In the genomic region with DNA sequence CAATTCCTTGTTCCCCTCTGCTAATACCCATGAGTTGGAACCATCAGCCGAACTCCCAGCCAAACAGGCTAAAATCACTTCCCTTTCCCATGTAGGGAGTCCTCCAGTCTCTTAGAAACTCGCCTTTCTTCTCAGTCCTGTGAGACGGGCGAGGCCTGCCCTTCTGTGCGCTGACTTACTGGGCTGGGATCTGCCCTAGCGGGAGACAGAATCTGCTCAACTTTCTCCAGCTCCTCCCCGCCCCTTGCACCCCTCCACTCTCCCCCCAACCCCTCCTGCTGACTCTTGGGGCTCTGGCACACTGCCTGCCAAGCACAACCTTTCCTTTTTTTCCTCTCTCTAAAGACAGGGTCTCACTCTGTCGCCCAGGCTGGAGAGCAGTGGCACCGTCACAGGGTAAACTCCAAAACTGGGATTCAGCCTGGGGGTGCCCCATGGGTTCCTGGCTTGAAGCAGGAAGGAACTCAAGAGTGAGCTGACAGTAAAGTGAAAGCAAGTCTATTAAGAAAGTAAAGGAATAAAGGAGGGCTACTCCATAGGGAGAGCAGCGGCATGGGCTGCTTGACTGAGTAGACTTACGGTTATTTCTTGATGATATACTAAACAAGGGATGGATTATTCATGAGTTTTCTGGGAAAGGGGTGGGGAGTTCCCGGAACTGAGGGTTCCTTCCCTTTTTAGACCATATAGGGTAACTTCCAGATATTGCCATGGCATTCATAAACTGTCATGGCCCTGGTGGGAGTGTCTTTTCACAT, we compare ENCODE assay signal across 10 cellular contexts. TPM values are rescaled to one million over a fixed set of nuclear protein-coding genes. Genes with fewer than 3 reads are reported as not detected.
A peak's percentile ranks its signal among the peaks of the same experiment; 100 is the strongest.
DNase-seq lines count a peak whose midpoint lies in the region; ATAC-seq and TF ChIP-seq lines count a peak whose summit lies in the region.
"Had no signal": no experiment of that assay in that cellular context is flagged by ENCODE, and none has a peak within 500 bp of the region (broad histone marks: within the 10 kb centered on the region; RNA-seq: fewer than 3 reads in every experiment).

No MANE protein-coding gene starts in this region.

- H3K79me1 ChIP-seq in mesendoderm (ENCODE audit: low read length) = no peaks in the 10 kb centered on the region

- H3K9ac ChIP-seq in mesendoderm (ENCODE audit: low read length) = peak overlapping the region; percentile 20

- no peak overlapping the region for H3K4me3 ChIP-seq in mesendoderm (ENCODE audit: low read length)
- no peak overlapping the region for H3K4me3 ChIP-seq in testis

- no peak overlapping the region for H4K5ac ChIP-seq in mesendoderm (ENCODE audit: low read length)

- no peaks in the 10 kb centered on the region for H3K9me3 ChIP-seq in testis

- H3K23ac ChIP-seq in mesendoderm (ENCODE audit: low read length) = no peak overlapping the region

- no peak overlapping the region for H2BK5ac ChIP-seq in mesendoderm (ENCODE audit: low read length)

- H3K4ac ChIP-seq in mesendoderm (ENCODE audit: low read depth, low read length) = peak overlapping the region; percentile 2

- no peak overlapping the region for H3K4me2 ChIP-seq in mesendoderm (ENCODE audit: low read length)

- H3K18ac ChIP-seq in mesendoderm (ENCODE audit: low read length) = peak overlapping the region; percentile 85

- H2BK120ac ChIP-seq in mesendoderm (ENCODE audit: low read depth, low read length) = peak overlapping the region; percentile 10

- TF ChIP-seq POLR2A in testis (IDR thresholded peaks at IDR 0.05) = no peak

- H3K27ac ChIP-seq in mesendoderm (ENCODE audit: low read depth, low read length) (peak overlapping the region; percentile 41), testis (peak overlapping the region; percentile 79 to 84)

- no CpG with 5 or more reads among the region's 12 CpGs for WGBS in mesendoderm (ENCODE audit: extremely low coverage, insufficient coverage, low lambda C conversion rate)
- WGBS in testis, 2 donors = 39 to 49% methylated on average over 12 of the region's 12 CpGs

- H3K36me3 ChIP-seq in mesendoderm (ENCODE audit: control insufficient read depth, insufficient read depth, low read length) (no peaks in the 10 kb centered on the region), testis (ENCODE audit: low read depth, missing control alignments) (no peaks in the 10 kb centered on the region)

- H3K27me3 ChIP-seq in mesendoderm (ENCODE audit: insufficient read depth, low read length, poor library complexity) (no peaks in the 10 kb centered on the region), testis (no peaks in the 10 kb centered on the region)

- ATAC-seq in esophagus mucosa (peak; percentile 16), HG03457 (IDR thresholded peaks at IDR 0.05; ENCODE audit: unreplicated experiment) (no peak), GM19023 (IDR thresholded peaks at IDR 0.05; ENCODE audit: unreplicated experiment) (no peak)

- TF ChIP-seq CTCF in testis (IDR thresholded peaks at IDR 0.05) = no peak

- peaks cover 4% of the 10 kb centered on the region for H3K4me1 ChIP-seq in mesendoderm (ENCODE audit: control insufficient read depth, low read depth, low read length)
- peaks cover 44% of the 10 kb centered on the region for H3K4me1 ChIP-seq in testis

- H3K56ac ChIP-seq in mesendoderm (ENCODE audit: low read length) = peak overlapping the region; percentile 80

- peak; percentile 54 for DNase-seq in RPMI7951 (ENCODE audit: low read depth)
- peak; percentile 67 for DNase-seq in mesendoderm
- DNase-seq in testis = peak; percentile 58
- DNase-seq in GDM1 (lab: John Stamatoyannopoulos, UW) = no peak
- no peak for DNase-seq in LoVo (ENCODE audit: low spot score)
- DNase-seq: dermis blood vessel endothelial cell, DND-41 had no signal

- H3K79me2 ChIP-seq in mesendoderm (ENCODE audit: control insufficient read depth, insufficient read depth, low read length) = no peaks in the 10 kb centered on the region

- intact Hi-C loops in testis (cut with DNase I; ENCODE audit: low total_unique reads) = no loop called here

- H2BK15ac ChIP-seq in mesendoderm (replicated peaks; ENCODE audit: low read depth) = no peak overlapping the region

- no peak overlapping the region for H2AK5ac ChIP-seq in mesendoderm (ENCODE audit: low read length)

- H4K8ac ChIP-seq in mesendoderm (ENCODE audit: low read depth, low read length) = no peak overlapping the region

RNA-seq across cellular contexts. Expression of gene EMID1, which starts 53.1 kb away (rescaled TPM):
- total RNA-seq in RPMI7951 (2014; rRNA removed; shearing (Covaris generic)) = 0.29 TPM in 1 of 2 replicates, not detected in the other
- total RNA-seq in esophagus mucosa (0.84 TPM), testis (1 to 10 TPM; 7.0 to 7.5 TPM)
- polyA plus RNA-seq in mesendoderm (2013, experiment 1 of 2) = 0.74 TPM
- 0.85 TPM for polyA plus RNA-seq in mesendoderm (2013, experiment 2 of 2)
- 6.2 TPM for polyA plus RNA-seq in testis (ENCODE audit: insufficient read depth, low read depth, low replicate concordance)

Comparison
In these comparisons a context has a peak if more than half of its experiments do, and no peak if none do; other contexts are left out.
1. DNase-seq: peak in RPMI7951 (single experiment), mesendoderm (single experiment) and testis (single experiment); none in GDM1 (single experiment) and LoVo (single experiment).